ENCODE assay signal across 21 cellular contexts in the genomic region with DNA sequence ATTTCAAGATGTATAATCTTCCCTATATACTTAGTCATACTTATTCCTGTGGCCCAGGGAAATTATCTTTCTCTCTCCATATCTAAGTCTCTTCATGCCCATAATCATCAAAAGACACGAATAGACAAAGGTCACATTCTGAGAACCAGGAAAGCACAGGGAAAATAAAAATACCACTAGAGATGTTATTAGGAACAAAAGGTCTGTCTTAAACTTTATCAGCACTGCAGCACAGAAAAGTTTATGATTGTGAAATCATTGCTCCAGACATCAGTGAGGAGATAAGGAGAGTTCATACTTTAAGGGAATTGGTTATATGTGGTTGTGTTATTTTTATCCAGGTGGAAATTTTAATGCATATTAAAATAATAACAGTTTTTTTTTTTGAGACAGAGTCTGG.
"Had no signal": no experiment of that assay in that cellular context is flagged by ENCODE, and none has a peak within 500 bp of the region (broad histone marks: within the 10 kb centered on the region; RNA-seq: fewer than 3 reads in every experiment).

No MANE protein-coding gene starts in this region.

- H2AFZ ChIP-seq: neural progenitor cell, parathyroid adenoma had no signal

- H3K4me2 ChIP-seq: neural progenitor cell had no signal

- H3K79me2 ChIP-seq: parathyroid adenoma had no signal

- H3K9ac ChIP-seq: neural progenitor cell, parathyroid adenoma had no signal

- H3K27me3 ChIP-seq: colonic mucosa, esophagus squamous epithelium, gastrocnemius medialis, left lung, neural progenitor cell, spleen, testis, tibial artery had no signal

- H3K27ac ChIP-seq: colonic mucosa, esophagus squamous epithelium, gastrocnemius medialis, left lung, neural progenitor cell, parathyroid adenoma, spleen, testis, tibial artery had no signal

- H3K4me3 ChIP-seq: colonic mucosa, esophagus squamous epithelium, gastrocnemius medialis, left lung, neural progenitor cell, spleen, testis, tibial artery had no signal

- ATAC-seq: gastrocnemius medialis; left lung; naive thymus-derived CD4-positive, alpha-beta T cell; sciatic nerve; stimulated activated memory B cell treated with anti-CD40 and anti-IgM and Interleukin-4, amounts not matched to agents 10 μg/mL and 1 μg/mL and 100 μg/mL, for 72 hours; stimulated activated naive CD8-positive, alpha-beta T cell treated with anti-CD3 and anti-CD28 coated beads, Interleukin-15, Interleukin-2, amounts not matched to agents 100 U/mL and 50 U/mL, for 24 hours had no signal

- DNase-seq: colonic mucosa; effector memory CD4-positive, alpha-beta T cell; esophagus squamous epithelium; foreskin fibroblast; gastrocnemius medialis; head of caudate nucleus; kidney; left lung; mesendoderm; midbrain; naive thymus-derived CD4-positive, alpha-beta T cell; spleen; stimulated activated CD4-positive, alpha-beta T cell treated with anti-CD3 and anti-CD28 coated beads, Interleukin-4, amount 100 ng/mL, for 4 hours; stimulated activated naive CD8-positive, alpha-beta T cell treated with anti-CD3 and anti-CD28 coated beads, Interleukin-15, Interleukin-2, amounts not matched to agents 100 U/mL and 50 U/mL, for 24 hours; substantia nigra; testis; tibial artery had no signal

- H3K9me3 ChIP-seq: colonic mucosa, esophagus squamous epithelium, gastrocnemius medialis, left lung, spleen, testis, tibial artery had no signal

- H3K4me1 ChIP-seq: colonic mucosa, esophagus squamous epithelium, gastrocnemius medialis, left lung, spleen, testis, tibial artery had no signal

- H3K36me3 ChIP-seq: colonic mucosa, esophagus squamous epithelium, gastrocnemius medialis, left lung, neural progenitor cell, spleen, tibial artery had no signal
